In genomic region chr7:128476402-128477335, GRCh38 we compare ENCODE assay signal across 8 cellular contexts. TPM values are rescaled to one million over a fixed set of nuclear protein-coding genes. Genes with fewer than 3 reads are reported as not detected.
DNase-seq lines count a peak whose midpoint lies in the region; ATAC-seq and TF ChIP-seq lines count a peak whose summit lies in the region.
"Not testable (repeated sequence)": the region's sequence is repeated elsewhere in the genome, so short reads cannot be mapped to it uniquely, and the experiment has no call there.

METTL2B (plus strand) TSS chr7:128476748; CDS start chr7:128476766, 18 bp downstream.

- H3K27ac Mint-ChIP-seq in CD4-positive, alpha-beta memory T cell: peak within 1 kb of the TSS; percentile 96 to 99 (median 98)
- peak within 1 kb of the TSS; percentile 93 for H3K27ac Mint-ChIP-seq in activated CD4-positive, alpha-beta memory T cell treated with anti-CD3 and anti-CD28 coated beads, Interleukin-2, amount 10 ng/mL, durations not matched to agents 7 days and 5 days

- peak within 1 kb of the TSS; percentile 97 to 99 (median 98) for H3K4me3 Mint-ChIP-seq in CD4-positive, alpha-beta memory T cell
- peak within 1 kb of the TSS; percentile 93 for H3K4me3 Mint-ChIP-seq in activated CD4-positive, alpha-beta memory T cell treated with anti-CD3 and anti-CD28 coated beads, Interleukin-2, amount 10 ng/mL, durations not matched to agents 7 days and 5 days

- H3K9me3 ChIP-seq in CD4-positive, alpha-beta memory T cell (ENCODE audit: control insufficient read depth in 1 of 2, low read length in 2 of 2); ectodermal cell (ENCODE audit: control insufficient read depth, low read length); lower lobe of right lung: not testable (repeated sequence)

- CTCF ChIA-PET in CD4-positive, alpha-beta memory T cell (lab: Charles Lee; ENCODE audit: partially characterized antibody): interaction anchor here (1.1 to 3.8 kb wide), 5 partner anchors 16 to 407 kb away, joined by 4 to 32 read pairs (median 6); no protein-coding TSS in a partner anchor
- CTCF ChIA-PET in activated CD4-positive, alpha-beta memory T cell treated with anti-CD3 and anti-CD28 coated beads, Interleukin-2, amount 10 ng/mL, durations not matched to agents 7 days and 5 days (lab: Charles Lee): interaction anchor here (0.8 to 3.0 kb wide), 6 partner anchors 15 to 51 kb away, joined by 3 to 20 read pairs (median 5); partner anchors contain the start of gene HILPDA

- 0 to 1% methylated on average over 62 of the region's 62 CpGs for WGBS in ectodermal cell, 2 experiments

- peak within 1 kb of the TSS; percentile 83 for H3K27ac ChIP-seq in CD4-positive, alpha-beta memory T cell (ENCODE audit: low read depth, low read length)
- peak within 1 kb of the TSS; percentile 91 for H3K27ac ChIP-seq in ectodermal cell (ENCODE audit: insufficient read depth, low read depth, low read length, poor library complexity, severe bottlenecking)
- peak within 1 kb of the TSS; percentile 83 for H3K27ac ChIP-seq in lower lobe of right lung

- intact Hi-C loops in CD4-positive, alpha-beta memory T cell (cut with micrococcal nuclease): loop anchor here (1.0 to 5.0 kb wide), 4 partner anchors 21 to 407 kb away; partner anchors contain the start of genes HILPDA and RBM28
- intact Hi-C loops in lower lobe of right lung (cut with DNase I): not testable (repeated sequence)

- TF ChIP-seq CTCF in lower lobe of right lung (IDR thresholded peaks at IDR 0.05): peak; percentile 51

- H3K36me3 ChIP-seq in CD4-positive, alpha-beta memory T cell (ENCODE audit: insufficient read depth, low read length); ectodermal cell (ENCODE audit: control insufficient read depth, insufficient read depth, low read length): not testable (repeated sequence)
- H3K36me3 ChIP-seq in lower lobe of right lung: peaks cover 30% of the 10 kb centered on the region

- not testable (repeated sequence) for H3K27me3 ChIP-seq in CD4-positive, alpha-beta memory T cell (ENCODE audit: insufficient read depth, low read length); ectodermal cell (ENCODE audit: control insufficient read depth, insufficient read depth, low read length, poor library complexity, severe bottlenecking); lower lobe of right lung (ENCODE audit: low read depth)

- DNase-seq in CD4-positive, alpha-beta memory T cell: peak; percentile 86 to 95 (median 88)
- DNase-seq in HK-2 (ENCODE audit: unreplicated experiment) (peak; percentile 97), NCI-H82 treated with DMSO at 0.1 percent for 48 hours (lab: John Stamatoyannopoulos, UW; ENCODE audit: unreplicated experiment) (peak; percentile 86), lower lobe of right lung (peak; percentile 94)
- peak; percentile 94 for DNase-seq in activated CD4-positive, alpha-beta memory T cell treated with anti-CD3 and anti-CD28 coated beads, Interleukin-2, amount 10 ng/mL, durations not matched to agents 7 days and 5 days
- peak; percentile 64 to 80 (median 78) for DNase-seq in stimulated activated CD4-positive, alpha-beta T cell treated with anti-CD3 and anti-CD28 coated beads, TNF-alpha, amount 100 ng/mL, for 4 hours (ENCODE audit: low read depth in 3 of 3)

- not testable (repeated sequence) for H3K9me3 Mint-ChIP-seq in CD4-positive, alpha-beta memory T cell; activated CD4-positive, alpha-beta memory T cell treated with anti-CD3 and anti-CD28 coated beads, Interleukin-2, amount 10 ng/mL, durations not matched to agents 7 days and 5 days

- peaks cover 11% of the 10 kb centered on the region for H3K4me1 ChIP-seq in CD4-positive, alpha-beta memory T cell (ENCODE audit: insufficient read depth, low read length)
- not testable (repeated sequence) for H3K4me1 ChIP-seq in ectodermal cell (ENCODE audit: control insufficient read depth, insufficient read depth, low read length)
- H3K4me1 ChIP-seq in lower lobe of right lung: peaks cover 16% of the 10 kb centered on the region

- ATAC-seq in GM19452 (IDR thresholded peaks at IDR 0.05; ENCODE audit: unreplicated experiment): peak; percentile 90
- peak; percentile 97 to 100 for ATAC-seq in lower lobe of right lung

- POLR2A ChIA-PET in CD4-positive, alpha-beta memory T cell (lab: Charles Lee; ENCODE audit: partially characterized antibody): interaction anchor here (0.9 to 1.9 kb wide), 3 partner anchors 17 to 133 kb away, joined by 3 to 8 read pairs (median 3); partner anchors contain the start of gene RBM28
- POLR2A ChIA-PET in activated CD4-positive, alpha-beta memory T cell treated with anti-CD3 and anti-CD28 coated beads, Interleukin-2, amount 10 ng/mL, durations not matched to agents 7 days and 5 days (lab: Charles Lee): interaction anchor here (0.6 to 1.2 kb wide), 4 partner anchors 21 to 619 kb away, joined by 3 read pairs; partner anchors contain the start of genes HILPDA and RBM28

- H3K36me3 Mint-ChIP-seq in CD4-positive, alpha-beta memory T cell: peaks cover 3 to 22% of the 10 kb centered on the region in 2 donors
- peaks cover 16% of the 10 kb centered on the region for H3K36me3 Mint-ChIP-seq in activated CD4-positive, alpha-beta memory T cell treated with anti-CD3 and anti-CD28 coated beads, Interleukin-2, amount 10 ng/mL, durations not matched to agents 7 days and 5 days (ENCODE audit: low read depth)

- H3K27me3 Mint-ChIP-seq in CD4-positive, alpha-beta memory T cell; activated CD4-positive, alpha-beta memory T cell treated with anti-CD3 and anti-CD28 coated beads, Interleukin-2, amount 10 ng/mL, durations not matched to agents 7 days and 5 days: not testable (repeated sequence)

- peak within 1 kb of the TSS; percentile 47 to 70 for H3K4me3 ChIP-seq in CD4-positive, alpha-beta memory T cell (ENCODE audit: low read length in 2 of 2)
- H3K4me3 ChIP-seq in ectodermal cell (ENCODE audit: insufficient read depth, low read depth, low read length) (peak within 1 kb of the TSS; percentile 63), lower lobe of right lung (peak within 1 kb of the TSS; percentile 87)

- peaks cover 16 to 36% (median 24%) of the 10 kb centered on the region in 4 donors for H3K4me1 Mint-ChIP-seq in CD4-positive, alpha-beta memory T cell
- H3K4me1 Mint-ChIP-seq in activated CD4-positive, alpha-beta memory T cell treated with anti-CD3 and anti-CD28 coated beads, Interleukin-2, amount 10 ng/mL, durations not matched to agents 7 days and 5 days: peaks cover 33% of the 10 kb centered on the region

RNA-seq across cellular contexts. Expression of gene METTL2B, which starts in this region (rescaled TPM):
- 10 to 100 TPM; 25.3 to 32.8 TPM for total RNA-seq in CD4-positive, alpha-beta memory T cell
- polyA plus RNA-seq in CD4-positive, alpha-beta memory T cell: 10 to 100 TPM; 13.2 to 25.1 TPM
- 10 to 100 TPM; 23.3 to 27.8 TPM for total RNA-seq in activated CD4-positive, alpha-beta memory T cell treated with anti-CD3 and anti-CD28 coated beads, Interleukin-2, amount 10 ng/mL, durations not matched to agents 7 days and 5 days
- polyA plus RNA-seq in ectodermal cell (2013, experiment 1 of 4): 36.6 TPM
- polyA plus RNA-seq in ectodermal cell (2013, experiment 2 of 4): 44.4 TPM
- 31.9 TPM for polyA plus RNA-seq in ectodermal cell (2013, experiment 3 of 4)
- polyA plus RNA-seq in ectodermal cell (2013, experiment 4 of 4): 32.1 TPM
- total RNA-seq in lower lobe of right lung: 19.1 TPM

Comparison
In these comparisons a context has a peak if more than half of its experiments do, and no peak if none do; other contexts are left out.
1. Peak in every context shown above with its lines: DNase-seq, ATAC-seq, H3K4me3 ChIP-seq and H3K27ac ChIP-seq.